ENCODE assay signal across 9 cellular contexts in the genomic region with DNA sequence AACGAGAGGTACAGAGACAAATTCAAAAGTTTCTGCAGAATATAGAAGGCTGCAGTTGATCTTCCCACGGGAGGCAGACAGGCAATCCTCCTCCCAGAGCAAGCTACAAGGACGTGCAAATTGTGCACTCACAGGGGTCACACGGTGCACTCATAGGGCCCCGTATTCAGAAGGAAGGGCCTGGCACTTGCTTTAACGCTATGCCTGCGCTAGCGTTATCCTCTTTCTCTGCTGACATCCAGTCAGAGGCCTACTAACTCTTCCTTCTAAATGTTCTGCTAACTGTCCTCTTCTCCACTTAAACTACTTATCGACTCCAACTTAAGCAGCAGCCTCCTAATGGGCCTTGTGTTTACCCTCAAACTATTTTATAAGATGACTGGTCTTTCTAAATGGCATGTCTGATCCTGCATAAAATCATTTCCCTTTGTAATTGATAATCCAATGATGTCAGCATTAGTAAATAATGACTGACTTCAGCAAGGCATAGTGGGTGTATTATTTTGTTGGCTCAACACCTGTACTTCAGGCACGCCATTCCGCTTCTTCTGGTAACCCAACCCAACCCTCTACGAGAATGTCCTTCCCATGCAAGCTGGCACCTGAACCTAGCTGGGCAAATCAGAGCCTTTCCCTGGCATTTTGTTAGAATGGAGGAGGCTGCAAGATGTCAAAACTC. TPM values are rescaled to one million over a fixed set of nuclear protein-coding genes. Genes with fewer than 3 reads are reported as not detected.
A peak's percentile ranks its signal among the peaks of the same experiment; 100 is the strongest.
DNase-seq lines count a peak whose midpoint lies in the region; ATAC-seq and TF ChIP-seq lines count a peak whose summit lies in the region.
"Had no signal": no experiment of that assay in that cellular context is flagged by ENCODE, and none has a peak within 500 bp of the region (broad histone marks: within the 10 kb centered on the region; RNA-seq: fewer than 3 reads in every experiment).

No MANE protein-coding gene starts in this region.

- H3K27me3 Mint-ChIP-seq in activated CD4-positive, alpha-beta memory T cell treated with anti-CD3 and anti-CD28 coated beads for 36 hours: no peaks in the 10 kb centered on the region

- H3K27ac ChIP-seq in HUES64 (ENCODE audit: low read depth, low read length) (no peak overlapping the region), spleen (peak overlapping the region; percentile 19 to 100 (median 99))

- ATAC-seq in left ventricle myocardium superior: peak; percentile 35
- ATAC-seq in HG02798 (IDR thresholded peaks at IDR 0.05; ENCODE audit: poor library complexity, unreplicated experiment): no peak
- no peak for ATAC-seq in HG03520 (IDR thresholded peaks at IDR 0.05; ENCODE audit: unreplicated experiment)
- ATAC-seq in HG02870 (IDR thresholded peaks at IDR 0.05; ENCODE audit: unreplicated experiment): no peak

- H3K4me3 Mint-ChIP-seq in activated CD4-positive, alpha-beta memory T cell treated with anti-CD3 and anti-CD28 coated beads for 36 hours: peak overlapping the region; percentile 28

- no peak overlapping the region for H3K27ac Mint-ChIP-seq in activated CD4-positive, alpha-beta memory T cell treated with anti-CD3 and anti-CD28 coated beads for 36 hours

- no peaks in the 10 kb centered on the region for H3K9me3 Mint-ChIP-seq in activated CD4-positive, alpha-beta memory T cell treated with anti-CD3 and anti-CD28 coated beads for 36 hours

- no peaks in the 10 kb centered on the region for H3K9me3 ChIP-seq in HUES64 (ENCODE audit: insufficient read depth, low read depth, low read length)
- no peaks in the 10 kb centered on the region for H3K9me3 ChIP-seq in spleen

- peaks cover 51% of the 10 kb centered on the region for H3K4me1 Mint-ChIP-seq in activated CD4-positive, alpha-beta memory T cell treated with anti-CD3 and anti-CD28 coated beads for 36 hours (ENCODE audit: low read depth)

- DNase-seq in activated CD4-positive, alpha-beta memory T cell treated with anti-CD3 and anti-CD28 coated beads for 36 hours: no peak
- DNase-seq in left ventricle myocardium superior: no peak
- peak; percentile 75 for DNase-seq in spleen
- DNase-seq in posterior vena cava (ENCODE audit: low spot score): no peak
- DNase-seq: stimulated activated CD4-positive, alpha-beta T cell treated with anti-CD3 and anti-CD28 coated beads, Interleukin-4, amount 100 ng/mL, for 1 hour had no signal

- no peak for TF ChIP-seq CTCF in spleen (IDR thresholded peaks at IDR 0.05 in 8 of 11, conservative IDR thresholded peaks at IDR 0.05 in 3 of 11)

- H3K36me3 ChIP-seq in HUES64 (ENCODE audit: insufficient read depth, low read length) (peaks cover 7% of the 10 kb centered on the region; the same call in 1 of the 2 replicates), spleen (peaks cover 0 to 26% (median 0%) of the 10 kb centered on the region in 6 donors)

- peaks cover 7% of the 10 kb centered on the region for H3K36me3 Mint-ChIP-seq in activated CD4-positive, alpha-beta memory T cell treated with anti-CD3 and anti-CD28 coated beads for 36 hours

- H3K4me3 ChIP-seq in HUES64 (ENCODE audit: low read length) (0 out of 2 replicates have a peak overlapping the region, but pooled peaks have one; percentile 97), spleen (peak overlapping the region; percentile 5 to 83 (median 76))

- 82% methylated on average over 12 of the region's 12 CpGs for WGBS in HUES64
- 48 to 66% (median 55%) methylated on average over 12 of the region's 12 CpGs for WGBS in spleen, 5 donors

- H3K4me1 ChIP-seq in HUES64 (ENCODE audit: insufficient read depth, low read length): peaks cover 16% of the 10 kb centered on the region
- H3K4me1 ChIP-seq in spleen: peaks cover 51 to 92% (median 85%) of the 10 kb centered on the region in 6 donors

- POLR2A ChIA-PET in activated CD4-positive, alpha-beta memory T cell treated with anti-CD3 and anti-CD28 coated beads for 36 hours (lab: Charles Lee): interaction anchor here (0.5 to 1.3 kb wide), 4 partner anchors 11 to 654 kb away, joined by 3 to 5 read pairs (median 3); no protein-coding TSS in a partner anchor

- no peak overlapping the region for H3K9ac ChIP-seq in HUES64 (ENCODE audit: low read depth, low read length)

- H3K27me3 ChIP-seq in HUES64 (ENCODE audit: insufficient read depth, low read length) (no peaks in the 10 kb centered on the region), spleen (replicated peaks in 1 of 7) (no peaks in the 10 kb centered on the region)

- intact Hi-C loops in activated CD4-positive, alpha-beta memory T cell treated with anti-CD3 and anti-CD28 coated beads for 36 hours (cut with micrococcal nuclease): loop anchor here (5.0 kb wide), 1 partner anchor 115 kb away; no protein-coding TSS in a partner anchor
- intact Hi-C loops in left ventricle myocardium superior (cut with micrococcal nuclease): no loop called here
- intact Hi-C loops in spleen (cut with DNase I; ENCODE audit: low total_unique reads): no loop called here
- intact Hi-C loops in posterior vena cava (cut with DNase I): no loop called here

- TF ChIP-seq POLR2A in spleen (IDR thresholded peaks at IDR 0.05): peak in 1 of 3 donors; percentile 3

- CTCF ChIA-PET in activated CD4-positive, alpha-beta memory T cell treated with anti-CD3 and anti-CD28 coated beads for 36 hours (lab: Charles Lee): interaction anchor here (1.0 to 1.6 kb wide), 3 partner anchors 50 to 123 kb away, joined by 4 to 7 read pairs (median 4); no protein-coding TSS in a partner anchor

RNA-seq across cellular contexts. Expression of gene IFNGR1, which starts 2.2 kb away (rescaled TPM):
- 30.0 TPM for polyA plus RNA-seq in HUES64 (2013, experiment 1 of 2)
- 31.4 TPM for polyA plus RNA-seq in HUES64 (2013, experiment 2 of 2)
- 10 to 100 TPM; 27.7 to 29.0 TPM for total RNA-seq in activated CD4-positive, alpha-beta memory T cell treated with anti-CD3 and anti-CD28 coated beads for 36 hours
- 115 TPM for total RNA-seq in left ventricle myocardium superior
- total RNA-seq in spleen: 100 to 1,000 TPM; 146 to 291 (median 232) TPM
- 100 to 1,000 TPM; 119 to 150 (median 122) TPM for polyA plus RNA-seq in spleen
- total RNA-seq in posterior vena cava: 10 to 100 TPM; 71.4 to 72.7 TPM

RNA-seq across cellular contexts. Expression of gene IL22RA2, which starts 43.6 kb away (rescaled TPM):
- polyA plus RNA-seq in HUES64 (2013, experiment 1 of 2): not detected
- not detected for polyA plus RNA-seq in HUES64 (2013, experiment 2 of 2)
- not detected for total RNA-seq in activated CD4-positive, alpha-beta memory T cell treated with anti-CD3 and anti-CD28 coated beads for 36 hours
- total RNA-seq in left ventricle myocardium superior (not detected), spleen (1 to 10 TPM in 1 of 7 donors, under 1 TPM in 2, not detected in 4; 0.19 to 2.1 (median 0.25) TPM), posterior vena cava (not detected)
- polyA plus RNA-seq in spleen: under 1 TPM in 2 of 3 donors, not detected in 1; 0.06 to 0.07 TPM
